ENCODE assay signal across 10 cellular contexts in genomic region chr9:128523199-128523925, GRCh38. TPM values are rescaled to one million over a fixed set of nuclear protein-coding genes. Genes with fewer than 3 reads are reported as not detected.
DNase-seq lines count a peak whose midpoint lies in the region; ATAC-seq and TF ChIP-seq lines count a peak whose summit lies in the region.
"Had no signal": no experiment of that assay in that cellular context is flagged by ENCODE, and none has a peak within 500 bp of the region (broad histone marks: within the 10 kb centered on the region; RNA-seq: fewer than 3 reads in every experiment).

No MANE protein-coding gene starts in this region.

- no peaks in the 10 kb centered on the region for H3K4me1 Mint-ChIP-seq in activated naive CD8-positive, alpha-beta T cell treated with anti-CD3 and anti-CD28 coated beads for 36 hours
- no peaks in the 10 kb centered on the region for H3K4me1 Mint-ChIP-seq in activated naive CD8-positive, alpha-beta T cell treated with anti-CD3 and anti-CD28 coated beads, Interleukin-2, amount 50 U/mL, for 24 hours
- H3K4me1 Mint-ChIP-seq in WTC11 = no peaks in the 10 kb centered on the region
- no peaks in the 10 kb centered on the region for H3K4me1 Mint-ChIP-seq in natural killer cell treated with Interleukin-12 subunit alpha and Interleukin-12 subunit beta and Interleukin-15 and Interleukin-18, amount 100 ng/mL, for 72 hours (ENCODE audit: low read depth in 2 of 2)

- CTCF ChIA-PET in WTC11 (lab: Charles Lee) = interaction anchor here (0.8 kb wide), 1 partner anchor 329 kb away, joined by 3 read pairs; no protein-coding TSS in a partner anchor

- no peaks in the 10 kb centered on the region for H3K4me1 ChIP-seq in thymus (ENCODE audit: control insufficient read depth, insufficient read depth, low read length)
- H3K4me1 ChIP-seq in mucosa of descending colon (ENCODE audit: low read depth) = peaks cover 2% of the 10 kb centered on the region

- H3K4me3 ChIP-seq in thymus (ENCODE audit: low read length) (no peak overlapping the region), mucosa of descending colon (no peak overlapping the region)
- H3K4me3 ChIP-seq: tibial nerve had no signal

- peak overlapping the region; percentile 2 for H3K27ac ChIP-seq in thymus (ENCODE audit: low read depth)

- H3K9me3 Mint-ChIP-seq in activated naive CD8-positive, alpha-beta T cell treated with anti-CD3 and anti-CD28 coated beads for 36 hours = peaks cover 4% of the 10 kb centered on the region
- H3K9me3 Mint-ChIP-seq in activated naive CD8-positive, alpha-beta T cell treated with anti-CD3 and anti-CD28 coated beads, Interleukin-2, amount 50 U/mL, for 24 hours = no peaks in the 10 kb centered on the region
- H3K9me3 Mint-ChIP-seq in WTC11 = peaks cover 11% of the 10 kb centered on the region
- H3K9me3 Mint-ChIP-seq in natural killer cell treated with Interleukin-12 subunit alpha and Interleukin-12 subunit beta and Interleukin-15 and Interleukin-18, amount 100 ng/mL, for 72 hours = no peaks in the 10 kb centered on the region

- TF ChIP-seq CTCF in WTC11 (IDR thresholded peaks at IDR 0.05) = no peak
- no peak for TF ChIP-seq CTCF in mucosa of descending colon (IDR thresholded peaks at IDR 0.05)

- H3K27me3 Mint-ChIP-seq in activated naive CD8-positive, alpha-beta T cell treated with anti-CD3 and anti-CD28 coated beads for 36 hours = no peaks in the 10 kb centered on the region
- no peaks in the 10 kb centered on the region for H3K27me3 Mint-ChIP-seq in activated naive CD8-positive, alpha-beta T cell treated with anti-CD3 and anti-CD28 coated beads, Interleukin-2, amount 50 U/mL, for 24 hours
- no peaks in the 10 kb centered on the region for H3K27me3 Mint-ChIP-seq in WTC11 (ENCODE audit: low read depth)
- no peaks in the 10 kb centered on the region for H3K27me3 Mint-ChIP-seq in natural killer cell treated with Interleukin-12 subunit alpha and Interleukin-12 subunit beta and Interleukin-15 and Interleukin-18, amount 100 ng/mL, for 72 hours

- no peak for ATAC-seq in activated naive CD8-positive, alpha-beta T cell treated with anti-CD3 and anti-CD28 coated beads, Interleukin-2, amount 50 U/mL, for 24 hours
- ATAC-seq in WTC11 (peak; percentile 77), mucosa of descending colon (no peak)
- no peak for ATAC-seq in natural killer cell treated with Interleukin-12 subunit alpha and Interleukin-12 subunit beta and Interleukin-15 and Interleukin-18, amount 100 ng/mL, for 72 hours

- no peaks in the 10 kb centered on the region for H3K27me3 ChIP-seq in thymus (ENCODE audit: control insufficient read depth, insufficient read depth)
- H3K27me3 ChIP-seq: tibial nerve had no signal

- peak overlapping the region; percentile 7 for H3K27ac Mint-ChIP-seq in activated naive CD8-positive, alpha-beta T cell treated with anti-CD3 and anti-CD28 coated beads for 36 hours
- no peak overlapping the region for H3K27ac Mint-ChIP-seq in activated naive CD8-positive, alpha-beta T cell treated with anti-CD3 and anti-CD28 coated beads, Interleukin-2, amount 50 U/mL, for 24 hours
- H3K27ac Mint-ChIP-seq in WTC11 = no peak overlapping the region
- no peak overlapping the region for H3K27ac Mint-ChIP-seq in natural killer cell treated with Interleukin-12 subunit alpha and Interleukin-12 subunit beta and Interleukin-15 and Interleukin-18, amount 100 ng/mL, for 72 hours

- intact Hi-C loops in mucosa of descending colon (cut with DNase I, micrococcal nuclease) = no loop called here

- peaks cover 13% of the 10 kb centered on the region for H3K36me3 Mint-ChIP-seq in activated naive CD8-positive, alpha-beta T cell treated with anti-CD3 and anti-CD28 coated beads for 36 hours
- H3K36me3 Mint-ChIP-seq in activated naive CD8-positive, alpha-beta T cell treated with anti-CD3 and anti-CD28 coated beads, Interleukin-2, amount 50 U/mL, for 24 hours (ENCODE audit: low read depth) = peaks cover 49% of the 10 kb centered on the region
- H3K36me3 Mint-ChIP-seq in WTC11 = peaks cover 30% of the 10 kb centered on the region
- peaks cover 15% of the 10 kb centered on the region for H3K36me3 Mint-ChIP-seq in natural killer cell treated with Interleukin-12 subunit alpha and Interleukin-12 subunit beta and Interleukin-15 and Interleukin-18, amount 100 ng/mL, for 72 hours

- 61% methylated on average over 13 of the region's 13 CpGs for WGBS in thymus

- POLR2A ChIA-PET in WTC11 (lab: Charles Lee) = no interaction called here

- DNase-seq in activated naive CD8-positive, alpha-beta T cell treated with anti-CD3 and anti-CD28 coated beads for 36 hours = no peak
- DNase-seq in activated naive CD8-positive, alpha-beta T cell treated with anti-CD3 and anti-CD28 coated beads, Interleukin-2, amount 50 U/mL, for 24 hours = no peak
- DNase-seq in WTC11 (ENCODE audit: low spot score) (peak; percentile 22), iPS-NIHi11 (ENCODE audit: low spot score) (peak; percentile 60), mucosa of descending colon (no peak), mesenteric fat pad (ENCODE audit: low spot score) (no peak)
- no peak for DNase-seq in natural killer cell treated with Interleukin-12 subunit alpha and Interleukin-12 subunit beta and Interleukin-15 and Interleukin-18, amount 100 ng/mL, for 72 hours (ENCODE audit: low spot score)
- DNase-seq: cortex of kidney had no signal

- H3K9me3 ChIP-seq in thymus (ENCODE audit: control insufficient read depth) (no peaks in the 10 kb centered on the region), mucosa of descending colon (no peaks in the 10 kb centered on the region)
- H3K9me3 ChIP-seq: tibial nerve had no signal

- H3K36me3 ChIP-seq in thymus (ENCODE audit: control insufficient read depth, insufficient read depth) (peaks cover 62% of the 10 kb centered on the region), mucosa of descending colon (ENCODE audit: low read depth) (peaks cover 27% of the 10 kb centered on the region)

- H3K4me3 Mint-ChIP-seq in activated naive CD8-positive, alpha-beta T cell treated with anti-CD3 and anti-CD28 coated beads for 36 hours = no peak overlapping the region
- no peak overlapping the region for H3K4me3 Mint-ChIP-seq in activated naive CD8-positive, alpha-beta T cell treated with anti-CD3 and anti-CD28 coated beads, Interleukin-2, amount 50 U/mL, for 24 hours
- H3K4me3 Mint-ChIP-seq in WTC11 = no peak overlapping the region
- no peak overlapping the region for H3K4me3 Mint-ChIP-seq in natural killer cell treated with Interleukin-12 subunit alpha and Interleukin-12 subunit beta and Interleukin-15 and Interleukin-18, amount 100 ng/mL, for 72 hours

TF ChIP-seq in WTC11, 78 proteins besides CTCF, POLR2A, EP300 and RAD21 (continues in another document):
- TF ChIP-seq SMAD4 (CRISPR knock-in tag; IDR thresholded peaks at IDR 0.05) (no peak), MXD4 (CRISPR knock-in tag; IDR thresholded peaks at IDR 0.05; ENCODE audit: borderline replicate concordance) (no peak), ERG (CRISPR knock-in tag; IDR thresholded peaks at IDR 0.05) (no peak), TEAD4 (CRISPR knock-in tag; IDR thresholded peaks at IDR 0.05) (no peak), NR3C1 (CRISPR knock-in tag; conservative IDR thresholded peaks at IDR 0.05; ENCODE audit: low read depth) (no peak), ATF3 (CRISPR knock-in tag; conservative IDR thresholded peaks at IDR 0.05) (no peak), PRRX2 (CRISPR knock-in tag; IDR thresholded peaks at IDR 0.05) (no peak), JAZF1 (CRISPR knock-in tag; IDR thresholded peaks at IDR 0.05) (no peak), TEAD1 (CRISPR knock-in tag; IDR thresholded peaks at IDR 0.05) (no peak), NFATC4 (CRISPR knock-in tag; IDR thresholded peaks at IDR 0.05) (no peak), HMGA2 (CRISPR knock-in tag; IDR thresholded peaks at IDR 0.05) (no peak)
- TF ChIP-seq, protein P1, sequence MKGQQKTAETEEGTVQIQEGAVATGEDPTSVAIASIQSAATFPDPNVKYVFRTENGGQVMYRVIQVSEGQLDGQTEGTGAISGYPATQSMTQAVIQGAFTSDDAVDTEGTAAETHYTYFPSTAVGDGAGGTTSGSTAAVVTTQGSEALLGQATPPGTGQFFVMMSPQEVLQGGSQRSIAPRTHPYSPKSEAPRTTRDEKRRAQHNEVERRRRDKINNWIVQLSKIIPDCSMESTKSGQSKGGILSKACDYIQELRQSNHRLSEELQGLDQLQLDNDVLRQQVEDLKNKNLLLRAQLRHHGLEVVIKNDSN (CRISPR knock-in tag; IDR thresholded peaks at IDR 0.05) = no peak

RNA-seq across cellular contexts. Expression of gene GLE1, which starts 18.8 kb away (rescaled TPM):
- total RNA-seq in activated naive CD8-positive, alpha-beta T cell treated with anti-CD3 and anti-CD28 coated beads for 36 hours = 10 to 100 TPM; 45.1 to 45.8 TPM
- 19.0 to 19.7 TPM (median 19.3 TPM) in 3 replicates for total RNA-seq in WTC11 (2021)
- 23.7 TPM for polyA plus RNA-seq in thymus
- total RNA-seq in mucosa of descending colon = 10 to 100 TPM; 25.7 to 35.0 (median 28.0) TPM
- total RNA-seq in mesenteric fat pad = 19.0 TPM
- total RNA-seq in natural killer cell treated with Interleukin-12 subunit alpha and Interleukin-12 subunit beta and Interleukin-15 and Interleukin-18, amount 100 ng/mL, for 72 hours = 10 to 100 TPM; 40.6 to 41.9 TPM

RNA-seq across cellular contexts. Expression of gene SPTAN1, which starts 29.0 kb away (rescaled TPM):
- 100 to 1,000 TPM; 142 to 143 TPM for total RNA-seq in activated naive CD8-positive, alpha-beta T cell treated with anti-CD3 and anti-CD28 coated beads for 36 hours
- total RNA-seq in WTC11 (2021) (213 to 255 TPM (median 224 TPM) in 3 replicates), mucosa of descending colon (100 to 1,000 TPM; 235 to 322 (median 321) TPM), mesenteric fat pad (361 TPM)
- polyA plus RNA-seq in thymus = 136 TPM
- 100 to 1,000 TPM; 243 to 260 TPM for total RNA-seq in natural killer cell treated with Interleukin-12 subunit alpha and Interleukin-12 subunit beta and Interleukin-15 and Interleukin-18, amount 100 ng/mL, for 72 hours

Comparison
In these comparisons a context has a peak if more than half of its experiments do, and no peak if none do; other contexts are left out.
1. DNase-seq: peak in WTC11 (single experiment) and iPS-NIHi11 (single experiment); none in activated naive CD8-positive, alpha-beta T cell treated with anti-CD3 and anti-CD28 coated beads for 36 hours (single experiment), activated naive CD8-positive, alpha-beta T cell treated with anti-CD3 and anti-CD28 coated beads, Interleukin-2, amount 50 U/mL, for 24 hours (single experiment), mucosa of descending colon (0 of 3), mesenteric fat pad (single experiment) and natural killer cell treated with Interleukin-12 subunit alpha and Interleukin-12 subunit beta and Interleukin-15 and Interleukin-18, amount 100 ng/mL, for 72 hours (single experiment).